ENCODE assay signal across 1 cellular context in genomic region chr6:109998159-109998785, GRCh38.
TF ChIP-seq lines count a peak whose summit lies in the region.

No MANE protein-coding gene starts in this region.

TF ChIP-seq in WTC11, 78 proteins besides CTCF, POLR2A, EP300 and RAD21 (continued from another document):
- TF ChIP-seq E2F1 (CRISPR knock-in tag; IDR thresholded peaks at IDR 0.05) (no peak), CBFB (CRISPR knock-in tag; IDR thresholded peaks at IDR 0.05; ENCODE audit: low read depth) (no peak)
